In the genomic region with DNA sequence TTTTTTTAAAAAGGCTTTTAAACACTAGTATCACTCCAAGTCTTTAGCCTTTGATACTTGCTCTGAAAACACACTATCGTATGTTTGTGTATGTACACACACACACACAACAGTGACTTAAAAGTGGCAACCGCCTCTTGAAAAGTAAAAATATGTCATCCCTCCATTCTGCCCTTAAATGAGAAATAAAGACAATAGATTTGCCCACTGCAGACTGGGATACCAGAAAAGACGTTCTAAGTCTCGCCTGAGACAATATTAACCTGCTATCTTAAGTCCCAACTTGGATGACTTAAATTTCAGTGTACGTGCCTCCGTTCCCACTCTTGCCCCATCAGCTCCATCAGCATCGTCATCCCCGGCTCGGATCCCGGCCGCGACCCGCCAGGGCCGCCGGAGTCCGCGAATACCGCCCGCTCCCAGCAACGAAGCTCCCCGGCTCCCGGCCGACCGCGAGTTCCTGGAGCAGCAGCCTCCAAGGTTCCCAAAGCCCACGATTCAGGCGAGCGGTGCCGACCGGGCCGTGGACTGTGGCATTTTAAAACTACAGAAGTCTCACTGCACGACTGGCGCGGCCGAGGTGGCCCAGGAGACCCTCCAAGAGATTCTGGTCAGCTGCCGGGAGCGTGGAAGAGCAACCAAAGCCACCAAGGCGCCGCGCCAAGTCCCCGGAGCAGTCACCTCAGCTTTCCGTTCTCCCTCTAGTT, we compare ENCODE assay signal across 8 cellular contexts. TPM values are rescaled to one million over a fixed set of nuclear protein-coding genes. Genes with fewer than 3 reads are reported as not detected.
DNase-seq lines count a peak whose midpoint lies in the region; ATAC-seq and TF ChIP-seq lines count a peak whose summit lies in the region.

No MANE protein-coding gene starts in this region.

- TF ChIP-seq POLR2A in Peyer's patch (IDR thresholded peaks at IDR 0.05), result no peak

- H3K9me3 ChIP-seq in Peyer's patch, result no peaks in the 10 kb centered on the region

- no peaks in the 10 kb centered on the region for H3K27me3 ChIP-seq in Peyer's patch

- H3K27ac ChIP-seq in Peyer's patch (peak overlapping the region; percentile 99 to 100 (median 100)), angular gyrus (ENCODE audit: low read depth, low read length) (peak overlapping the region; percentile 94)

- TF ChIP-seq CTCF in Peyer's patch (IDR thresholded peaks at IDR 0.05) (no peak), retinal pigment epithelial cell (conservative IDR thresholded peaks at IDR 0.05; ENCODE audit: low read depth, low read length) (no peak)

- peak; percentile 16 for DNase-seq in activated T-cell treated with anti-CD3 and anti-CD28 coated beads for 1 hour (ENCODE audit: low read depth)
- no peak for DNase-seq in activated T-cell treated with anti-CD3 and anti-CD28 coated beads, Interleukin-2, amount 50 U/mL, for 1 hour
- peak; percentile 39 to 79 (median 73) for DNase-seq in Peyer's patch
- DNase-seq in hippocampal formation (lab: John Stamatoyannopoulos, UW), result peak; percentile 60 to 72
- no peak for DNase-seq in retinal pigment epithelial cell (ENCODE audit: low read depth)
- DNase-seq in NCI-H524 treated with DMSO at 0.1 percent for 48 hours (lab: John Stamatoyannopoulos, UW), result no peak

- H3K4me3 ChIP-seq in Peyer's patch (peak overlapping the region; percentile 76 to 95 (median 85)), retinal pigment epithelial cell (ENCODE audit: low read length) (peak overlapping the region; percentile 93)

- H3K36me3 ChIP-seq in Peyer's patch, result no peaks in the 10 kb centered on the region

- no peak for ATAC-seq in HG03520 (IDR thresholded peaks at IDR 0.05; ENCODE audit: unreplicated experiment)

- peaks cover 0 to 27% (median 3%) of the 10 kb centered on the region in 4 donors for H3K4me1 ChIP-seq in Peyer's patch

RNA-seq across cellular contexts. Expression of a gene that starts 2.8 kb away (rescaled TPM):
- 10 to 100 TPM; 32.1 to 46.2 (median 41.5) TPM for total RNA-seq in Peyer's patch

Comparison
In these comparisons a context has a peak if more than half of its experiments do, and no peak if none do; other contexts are left out.
1. DNase-seq: peak in activated T-cell treated with anti-CD3 and anti-CD28 coated beads for 1 hour (single experiment), Peyer's patch (3 of 3) and hippocampal formation (2 of 2); none in activated T-cell treated with anti-CD3 and anti-CD28 coated beads, Interleukin-2, amount 50 U/mL, for 1 hour (single experiment), retinal pigment epithelial cell (single experiment) and NCI-H524 treated with DMSO at 0.1 percent for 48 hours (single experiment).